In the genomic region with DNA sequence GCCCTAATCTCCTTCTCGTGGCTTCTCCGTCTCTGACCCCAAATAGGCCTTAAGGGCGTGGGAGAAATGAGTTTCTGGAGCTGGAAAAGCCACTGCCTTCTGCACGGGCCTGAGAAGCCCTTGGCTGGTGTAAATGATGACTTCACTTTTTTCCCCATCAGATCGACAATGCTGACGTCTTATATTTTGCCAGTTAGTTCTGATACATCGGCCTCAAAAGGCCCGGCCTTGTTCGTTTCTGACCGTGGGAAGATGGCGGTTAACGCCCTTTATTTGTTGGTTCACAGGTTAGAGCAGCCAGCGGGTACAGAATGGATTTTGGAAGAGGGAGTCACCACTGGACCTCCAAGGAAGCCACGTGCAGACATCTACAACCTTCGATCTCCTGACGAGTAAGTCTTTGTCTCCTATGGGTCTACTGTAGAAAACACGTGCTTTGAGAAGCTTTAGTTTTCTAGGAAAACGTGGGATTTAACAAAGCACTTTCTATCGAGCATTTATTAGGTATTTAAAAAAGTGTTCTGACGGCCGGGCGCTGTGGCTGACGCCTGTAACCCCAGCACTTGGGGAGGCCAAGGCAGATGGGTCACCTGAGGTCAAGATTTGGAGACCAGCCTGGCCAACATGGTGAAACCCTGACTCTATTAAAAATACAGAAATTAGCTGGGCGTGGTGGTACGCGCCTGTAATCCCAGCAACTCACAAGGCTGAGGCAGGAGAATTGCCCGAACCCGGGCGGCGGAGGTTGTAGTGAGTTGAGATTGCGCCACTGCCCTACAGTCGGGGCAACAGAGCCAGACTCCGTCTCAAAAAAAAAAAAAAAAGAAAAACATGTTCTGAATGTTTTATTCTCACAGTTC, we compare ENCODE assay signal across 8 cellular contexts. TPM values are rescaled to one million over a fixed set of nuclear protein-coding genes. Genes with fewer than 3 reads are reported as not detected.
DNase-seq lines count a peak whose midpoint lies in the region; ATAC-seq, FAIRE-seq and TF ChIP-seq lines count a peak whose summit lies in the region.

No MANE protein-coding gene starts in this region.

- CTCF ChIA-PET in AG04449 (lab: Yijun Ruan, JAX): interaction anchor here (1.1 to 2.5 kb wide), 3 partner anchors 13 to 37 kb away, joined by 3 to 11 read pairs (median 8); no protein-coding TSS in a partner anchor
- CTCF ChIA-PET in endothelial cell of umbilical vein (lab: Charles Lee): interaction anchor here (1.2 to 4.2 kb wide), 2 partner anchors 32 to 45 kb away, joined by 3 to 16 read pairs; no protein-coding TSS in a partner anchor

- H3K9me1 ChIP-seq in endothelial cell of umbilical vein (replicated peaks; ENCODE audit: control insufficient read depth, extremely low read depth, insufficient read depth, low read length): no peaks in the 10 kb centered on the region

- no peaks in the 10 kb centered on the region for H3K27me3 Mint-ChIP-seq in nephron progenitor cell (ENCODE audit: low read depth, poor library complexity)

- no peak for DNase-seq in AG04449 (ENCODE audit: low read depth, low spot score)
- no peak for DNase-seq in HFF-Myc (ENCODE audit: extremely low read depth, low read depth)
- DNase-seq in endothelial cell of umbilical vein (ENCODE audit: low read depth, low spot score): no peak
- peak; percentile 6 for DNase-seq in nephron progenitor cell
- no peak for DNase-seq in SIG-M5 treated with dmso at 0.1 percent for 504 hours (lab: John Stamatoyannopoulos, UW; ENCODE audit: unreplicated experiment)

- peak overlapping the region; percentile 99 for H3K4me2 ChIP-seq in endothelial cell of umbilical vein (ENCODE audit: insufficient read depth, low read length)

- peak overlapping the region; percentile 95 for H3K4me3 Mint-ChIP-seq in nephron progenitor cell

- H3K27me3 ChIP-seq in endothelial cell of umbilical vein (ENCODE audit: control insufficient read depth in 2 of 2, insufficient read depth in 2 of 2, low read length in 2 of 2): no peaks in the 10 kb centered on the region

- peak overlapping the region; percentile 94 for H3K9ac ChIP-seq in endothelial cell of umbilical vein (replicated peaks; ENCODE audit: extremely low read depth, insufficient read depth, low read length)

- H3K4me1 ChIP-seq in endothelial cell of umbilical vein (ENCODE audit: control insufficient read depth, extremely low read depth, insufficient read depth, low read length): peaks cover 51% of the 10 kb centered on the region

- peaks cover 25% of the 10 kb centered on the region for H4K20me1 ChIP-seq in endothelial cell of umbilical vein (replicated peaks; ENCODE audit: control insufficient read depth, extremely low read depth, insufficient read depth, low read length)

- H3K27ac Mint-ChIP-seq in nephron progenitor cell: peak overlapping the region; percentile 94

- peak overlapping the region; percentile 58 for H3K27ac ChIP-seq in endothelial cell of umbilical vein (ENCODE audit: insufficient read depth, low read depth, low read length)

- H3K4me1 Mint-ChIP-seq in nephron progenitor cell: peaks cover 70% of the 10 kb centered on the region

- TF ChIP-seq CTCF in AG04449 (IDR thresholded peaks at IDR 0.05; ENCODE audit: insufficient read depth, low read length, missing control alignments) (no peak), HFF-Myc (IDR thresholded peaks at IDR 0.05; ENCODE audit: low read depth, low read length, missing control alignments) (no peak), WI38 (IDR thresholded peaks at IDR 0.05; ENCODE audit: low read depth, low read length) (no peak), endothelial cell of umbilical vein (IDR thresholded peaks at IDR 0.05; ENCODE audit: extremely low read depth in 1 of 2, insufficient read depth in 1 of 2, low read depth in 1 of 2, low read length in 2 of 2) (no peak), nephron progenitor cell (IDR thresholded peaks at IDR 0.05) (no peak)

- peaks cover 58% of the 10 kb centered on the region for H3K9me3 Mint-ChIP-seq in nephron progenitor cell

- no peaks in the 10 kb centered on the region for H3K9me3 ChIP-seq in endothelial cell of umbilical vein (replicated peaks; ENCODE audit: control insufficient read depth, insufficient read depth, low read length)

- H2AFZ ChIP-seq in endothelial cell of umbilical vein (ENCODE audit: low read depth, low read length): no peak overlapping the region

- intact Hi-C loops in endothelial cell of umbilical vein (cut with micrococcal nuclease): loop anchor here (2.0 kb wide), 1 partner anchor 44 kb away; no protein-coding TSS in a partner anchor

- H3K4me3 ChIP-seq in AG04449 (ENCODE audit: low read depth, low read length): peak overlapping the region; percentile 99
- H3K4me3 ChIP-seq in HFF-Myc (replicated peaks; ENCODE audit: low read depth, low read length): peak overlapping the region; percentile 99
- peak overlapping the region; percentile 75 for H3K4me3 ChIP-seq in WI38 (ENCODE audit: low read depth, low read length)
- H3K4me3 ChIP-seq in endothelial cell of umbilical vein (replicated peaks in 1 of 3; ENCODE audit: insufficient read depth in 1 of 3, low read depth in 1 of 3, low read length in 3 of 3): peak overlapping the region; percentile 83 to 95 (median 89)

- peaks cover 77% of the 10 kb centered on the region for H3K36me3 Mint-ChIP-seq in nephron progenitor cell (ENCODE audit: low read depth)

- POLR2A ChIA-PET in AG04449 (lab: Yijun Ruan, JAX): interaction anchor here (0.6 to 5.6 kb wide), 7 partner anchors 9 to 777 kb away, joined by 3 to 37 read pairs (median 5); no protein-coding TSS in a partner anchor
- POLR2A ChIA-PET in endothelial cell of umbilical vein (lab: Charles Lee): interaction anchor here (0.6 to 2.8 kb wide), 3 partner anchors 26 to 44 kb away, joined by 3 to 7 read pairs (median 4); no protein-coding TSS in a partner anchor

- TF ChIP-seq POLR2A in endothelial cell of umbilical vein (IDR thresholded peaks at IDR 0.05; ENCODE audit: low read depth, low read length): no peak

- no peak for FAIRE-seq in endothelial cell of umbilical vein (lab: Jason Lieb, UNC)

- peaks cover 85% of the 10 kb centered on the region for H3K79me2 ChIP-seq in endothelial cell of umbilical vein (ENCODE audit: control insufficient read depth, insufficient read depth, low read length)

- H3K36me3 ChIP-seq in endothelial cell of umbilical vein (ENCODE audit: control insufficient read depth in 2 of 2, extremely low read depth in 1 of 2, insufficient read depth in 2 of 2, low read length in 2 of 2): peaks cover 42 to 48% of the 10 kb centered on the region in 2 experiments

- ATAC-seq in HG02870 (IDR thresholded peaks at IDR 0.05; ENCODE audit: unreplicated experiment) (no peak), GM21515 (IDR thresholded peaks at IDR 0.05; ENCODE audit: unreplicated experiment) (no peak)

- BruUV-seq in endothelial cell of umbilical vein (replicated peaks; lab: Mats Ljungman, UMichigan): TSS peak; percentile 57

- dilution Hi-C loops in endothelial cell of umbilical vein (cut with MboI; ENCODE audit: extremely low pct_ligation_motif_present, low sequenced_read_pairs): no loop called here

TF ChIP-seq in endothelial cell of umbilical vein, 7 proteins besides CTCF, POLR2A, EP300 and RAD21:
- TF ChIP-seq, protein P1, sequence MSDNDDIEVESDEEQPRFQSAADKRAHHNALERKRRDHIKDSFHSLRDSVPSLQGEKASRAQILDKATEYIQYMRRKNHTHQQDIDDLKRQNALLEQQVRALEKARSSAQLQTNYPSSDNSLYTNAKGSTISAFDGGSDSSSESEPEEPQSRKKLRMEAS (IDR thresholded peaks at IDR 0.05; ENCODE audit: insufficient read depth, insufficient read length): peak; percentile 78
- TF ChIP-seq GATA2 (IDR thresholded peaks at IDR 0.05; ENCODE audit: insufficient read depth, insufficient read length, low read depth, low read length): no peak

RNA-seq across cellular contexts. Expression of a gene that starts 1.2 kb away (rescaled TPM):
- 26.5 and 27.9 TPM in 2 replicates for total RNA-seq in endothelial cell of umbilical vein
- 6.8 and 8.3 TPM in 2 replicates for polyA plus RNA-seq in endothelial cell of umbilical vein
- polyA plus RNA-seq in endothelial cell of umbilical vein (2011; cell fraction: cytosol; rRNA removed): 7.8 and 8.6 TPM in 2 replicates
- polyA plus RNA-seq in endothelial cell of umbilical vein (2011; cell fraction: nucleus; rRNA removed): 10.1 and 13.9 TPM in 2 replicates
- 24.5 and 24.7 TPM in 2 replicates for polyA plus RNA-seq in endothelial cell of umbilical vein (2012)
- polyA minus RNA-seq in endothelial cell of umbilical vein: 24.3 and 29.8 TPM in 2 replicates
- 13.3 TPM for polyA minus RNA-seq in endothelial cell of umbilical vein (2011; cell fraction: cytosol; rRNA and poly(A)+ RNA removed)
- 12.7 and 22.2 TPM in 2 replicates for polyA minus RNA-seq in endothelial cell of umbilical vein (2011; cell fraction: nucleus; rRNA and poly(A)+ RNA removed)

RNA-seq across cellular contexts. Expression of a gene that starts 59.8 kb away (rescaled TPM):
- 25.7 and 26.1 TPM in 2 replicates for total RNA-seq in endothelial cell of umbilical vein
- 23.1 and 24.0 TPM in 2 replicates for polyA plus RNA-seq in endothelial cell of umbilical vein
- 22.6 and 22.7 TPM in 2 replicates for polyA plus RNA-seq in endothelial cell of umbilical vein (2011; cell fraction: cytosol; rRNA removed)
- 36.9 and 40.1 TPM in 2 replicates for polyA plus RNA-seq in endothelial cell of umbilical vein (2011; cell fraction: nucleus; rRNA removed)
- 24.5 and 27.6 TPM in 2 replicates for polyA plus RNA-seq in endothelial cell of umbilical vein (2012)
- polyA minus RNA-seq in endothelial cell of umbilical vein: 17.7 and 21.1 TPM in 2 replicates
- polyA minus RNA-seq in endothelial cell of umbilical vein (2011; cell fraction: cytosol; rRNA and poly(A)+ RNA removed): 36.2 TPM
- polyA minus RNA-seq in endothelial cell of umbilical vein (2011; cell fraction: nucleus; rRNA and poly(A)+ RNA removed): 18.0 and 20.7 TPM in 2 replicates
